Comparison of ENCODE assay signal across 14 cellular contexts in genomic region chr10:101775273-101776131, GRCh38. TPM values are rescaled to one million over a fixed set of nuclear protein-coding genes. Genes with fewer than 3 reads are reported as not detected.
DNase-seq lines count a peak whose midpoint lies in the region; ATAC-seq, FAIRE-seq and TF ChIP-seq lines count a peak whose summit lies in the region.
"Had no signal": no experiment of that assay in that cellular context is flagged by ENCODE, and none has a peak within 500 bp of the region (broad histone marks: within the 10 kb centered on the region; RNA-seq: fewer than 3 reads in every experiment).

TSS of gene FGF8 (minus strand) at chr10:101776114. CDS start at chr10:101775900, 214 bp downstream.

- H3K36me3 ChIP-seq in SJCRH30: peaks cover 35% of the 10 kb centered on the region
- H3K36me3 ChIP-seq in iPS-15b (ENCODE audit: control insufficient read depth, insufficient read depth, low read length): peaks cover under 1% of the 10 kb centered on the region
- H3K36me3 ChIP-seq in spleen: no peaks in the 10 kb centered on the region

- H3K4me3 Mint-ChIP-seq in activated CD4-positive, alpha-beta T cell treated with anti-CD3 and anti-CD28 coated beads, Interleukin-2, amount 10 ng/mL, durations not matched to agents 7 days and 5 days: peak within 1 kb of the TSS; percentile 13

- intact Hi-C loops in spleen (cut with DNase I; ENCODE audit: low total_unique reads): no loop called here

- no peak for DNase-seq in activated CD4-positive, alpha-beta T cell treated with anti-CD3 and anti-CD28 coated beads, Interleukin-2, amount 10 ng/mL, durations not matched to agents 7 days and 5 days
- no peak for DNase-seq in activated CD4-positive, alpha-beta T cell treated with anti-CD3 and anti-CD28 coated beads, Interleukin-2, amount 50 U/mL, for 1 hour
- peak in 1 of 2 experiments; percentile 31 for DNase-seq in SJCRH30
- no peak for DNase-seq in spleen
- no peak for DNase-seq in GM19239 (ENCODE audit: insufficient read length, low spot score)
- no peak for DNase-seq in T-helper 2 cell
- DNase-seq: activated naive CD4-positive, alpha-beta T cell treated with Interleukin-2 at 50 U/mL for 16 hours; mucosa of descending colon; NCI-H2029 treated with DMSO at 0.1 percent for 48 hours; stimulated activated CD4-positive, alpha-beta T cell treated with anti-CD3 and anti-CD28 coated beads, Interleukin-4, amount 100 ng/mL, for 1 hour had no signal

- H3K36me3 Mint-ChIP-seq in activated CD4-positive, alpha-beta T cell treated with anti-CD3 and anti-CD28 coated beads, Interleukin-2, amount 10 ng/mL, durations not matched to agents 7 days and 5 days (ENCODE audit: low read depth): peaks cover 2% of the 10 kb centered on the region

- no peak for TF ChIP-seq CTCF in spleen (IDR thresholded peaks at IDR 0.05 in 8 of 11, conservative IDR thresholded peaks at IDR 0.05 in 3 of 11)

- FAIRE-seq in GM19239 (lab: Jason Lieb, UNC): no peak
- FAIRE-seq: GM12891 had no signal

- ATAC-seq in HG02763 (IDR thresholded peaks at IDR 0.05; ENCODE audit: unreplicated experiment): no peak
- ATAC-seq: mucosa of descending colon had no signal

- H3K9me3 ChIP-seq in SJCRH30 (replicated peaks) (no peaks in the 10 kb centered on the region), iPS-15b (ENCODE audit: control insufficient read depth, insufficient read depth, low read length) (no peaks in the 10 kb centered on the region), spleen (no peaks in the 10 kb centered on the region)
- H3K9me3 ChIP-seq: mucosa of descending colon had no signal

- H3K4me1 ChIP-seq in SJCRH30 (peaks cover 78% of the 10 kb centered on the region), iPS-15b (ENCODE audit: control insufficient read depth, insufficient read depth, low read length) (peaks cover 19% of the 10 kb centered on the region), spleen (peaks cover 16 to 60% (median 49%) of the 10 kb centered on the region in 6 donors)

- peaks cover 70% of the 10 kb centered on the region for H3K27me3 Mint-ChIP-seq in activated CD4-positive, alpha-beta T cell treated with anti-CD3 and anti-CD28 coated beads, Interleukin-2, amount 10 ng/mL, durations not matched to agents 7 days and 5 days

- H3K4me1 Mint-ChIP-seq in activated CD4-positive, alpha-beta T cell treated with anti-CD3 and anti-CD28 coated beads, Interleukin-2, amount 10 ng/mL, durations not matched to agents 7 days and 5 days: peaks cover 30% of the 10 kb centered on the region

- H3K27me3 ChIP-seq in SJCRH30 (no peaks in the 10 kb centered on the region), iPS-15b (ENCODE audit: control insufficient read depth, insufficient read depth, low read length) (peaks cover 66% of the 10 kb centered on the region), spleen (replicated peaks in 1 of 7) (peaks cover 4 to 98% (median 85%) of the 10 kb centered on the region in 7 donors)

- no peak for TF ChIP-seq POLR2A in spleen (IDR thresholded peaks at IDR 0.05)

- H3K4me3 ChIP-seq in SJCRH30 (peak within 1 kb of the TSS; percentile 72), iPS-15b (ENCODE audit: low read depth, low read length) (peak within 1 kb of the TSS; percentile 52), spleen (peak within 1 kb of the TSS in 7 of 8 donors; percentile 9 to 62 (median 17))
- H3K4me3 ChIP-seq: mucosa of descending colon had no signal

- no peak within 1 kb of the TSS for H3K9ac ChIP-seq in iPS-15b (ENCODE audit: low read depth, low read length)

- peak within 1 kb of the TSS; percentile 59 for H3K27ac ChIP-seq in SJCRH30
- H3K27ac ChIP-seq in spleen: no peak within 1 kb of the TSS

- 1 to 6% (median 3%) methylated on average over 42 to 95 of the region's 95 CpGs for WGBS in spleen, 5 donors

- CTCF ChIA-PET in activated CD4-positive, alpha-beta T cell treated with anti-CD3 and anti-CD28 coated beads, Interleukin-2, amount 10 ng/mL, durations not matched to agents 7 days and 5 days (lab: Charles Lee): interaction anchor here (3.9 kb wide), 1 partner anchor 8 kb away, joined by 12 read pairs; the partner anchor contains the start of gene NPM3

- H3K27ac Mint-ChIP-seq in activated CD4-positive, alpha-beta T cell treated with anti-CD3 and anti-CD28 coated beads, Interleukin-2, amount 10 ng/mL, durations not matched to agents 7 days and 5 days: no peak within 1 kb of the TSS

- POLR2A ChIA-PET in activated CD4-positive, alpha-beta T cell treated with anti-CD3 and anti-CD28 coated beads, Interleukin-2, amount 10 ng/mL, durations not matched to agents 7 days and 5 days (lab: Charles Lee): no interaction called here

- no peaks in the 10 kb centered on the region for H3K9me3 Mint-ChIP-seq in activated CD4-positive, alpha-beta T cell treated with anti-CD3 and anti-CD28 coated beads, Interleukin-2, amount 10 ng/mL, durations not matched to agents 7 days and 5 days

RNA-seq across cellular contexts. Expression of gene FGF8, which starts in this region (rescaled TPM):
- total RNA-seq in activated CD4-positive, alpha-beta T cell treated with anti-CD3 and anti-CD28 coated beads, Interleukin-2, amount 10 ng/mL, durations not matched to agents 7 days and 5 days: not detected
- total RNA-seq in SJCRH30 (2014; rRNA removed; shearing (Covaris generic)): 115 and 123 TPM in 2 replicates
- total RNA-seq in spleen: not detected
- under 1 TPM in 2 of 3 donors, not detected in 1; 0.11 TPM for polyA plus RNA-seq in spleen
- total RNA-seq: epithelial cell of proximal tubule, mucosa of descending colon had no signal

Comparison
In these comparisons a context has a peak if more than half of its experiments do, and no peak if none do; other contexts are left out.
1. RNA of gene FGF8 (total RNA-seq): 115 to 123 TPM in SJCRH30; not detected in activated CD4-positive, alpha-beta T cell treated with anti-CD3 and anti-CD28 coated beads, Interleukin-2, amount 10 ng/mL, durations not matched to agents 7 days and 5 days and not detected in spleen; every median in the first group is over 100 times any median in the second.
2. H3K4me3 ChIP-seq: peak in every context shown above with its lines; median percentile 72 in SJCRH30; 52 in iPS-15b; 17 in spleen.